ENCODE assay signal across 25 cellular contexts in the genomic region with DNA sequence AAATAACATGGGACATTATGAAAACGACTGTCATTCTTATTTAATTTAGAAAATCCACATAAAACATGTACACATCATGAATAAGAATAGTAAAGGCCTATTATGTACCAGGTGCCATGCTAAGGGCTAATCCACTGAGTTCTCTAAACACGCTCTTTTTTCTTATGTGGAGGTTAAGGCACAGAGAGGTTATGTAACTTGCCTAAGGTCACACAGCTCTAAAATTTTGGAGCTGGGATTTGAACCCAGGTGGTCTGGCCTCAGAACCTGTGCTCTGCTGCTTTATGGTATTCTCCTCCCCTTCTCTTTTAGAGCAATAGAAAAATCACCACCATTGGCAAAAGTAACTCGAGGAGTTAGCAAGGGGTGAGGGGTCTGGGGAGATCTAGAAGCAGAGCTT.
"Had no signal": no experiment of that assay in that cellular context is flagged by ENCODE, and none has a peak within 500 bp of the region (broad histone marks: within the 10 kb centered on the region; RNA-seq: fewer than 3 reads in every experiment).

No MANE protein-coding gene starts in this region.

- FAIRE-seq: TTC549 had no signal

- H3K9me3 ChIP-seq: colonic mucosa, SJSA1, SK-N-SH had no signal

- DNase-seq: activated CD4-positive, alpha-beta memory T cell treated with anti-CD3 and anti-CD28 coated beads, Interleukin-2, amount 10 ng/mL, durations not matched to agents 7 days and 5 days; activated CD8-positive, alpha-beta memory T cell treated with anti-CD3 and anti-CD28 coated beads, Interleukin-2, amount 50 U/mL, for 48 hours; activated effector memory CD4-positive, alpha-beta T cell treated with Interleukin-2 at 50 U/mL for 16 hours; activated naive CD4-positive, alpha-beta T cell treated with anti-CD3 and anti-CD28 coated beads, Interleukin-2, amount 10 ng/mL, durations not matched to agents 7 days and 5 days; aorta; colonic mucosa; KG1; NCI-H1105; NCI-H1417 treated with DMSO at 0.1 percent for 48 hours; NCI-H187 treated with DMSO at 0.1 percent for 48 hours; NCI-H2081; NCI-H345; NCI-H524 treated with DMSO at 0.1 percent for 48 hours; SHP77 treated with DMSO at 0.1 percent for 48 hours; SK-N-SH had no signal

- H3K36me3 Mint-ChIP-seq: activated CD8-positive, alpha-beta memory T cell treated with anti-CD3 and anti-CD28 coated beads, Interleukin-2, amount 10 ng/mL, durations not matched to agents 7 days and 5 days; activated naive CD4-positive, alpha-beta T cell treated with anti-CD3 and anti-CD28 coated beads, Interleukin-2, amount 10 ng/mL, durations not matched to agents 7 days and 5 days; activated naive CD8-positive, alpha-beta T cell; WTC11 had no signal

- H3K27me3 ChIP-seq: colonic mucosa, SJSA1 had no signal

- H3K27ac ChIP-seq: cardiac muscle cell, colonic mucosa, SJSA1 had no signal

- H3K27me3 Mint-ChIP-seq: activated CD4-positive, alpha-beta memory T cell treated with anti-CD3 and anti-CD28 coated beads, Interleukin-2, amount 10 ng/mL, durations not matched to agents 7 days and 5 days had no signal

- H3K9me3 Mint-ChIP-seq: activated CD4-positive, alpha-beta memory T cell treated with anti-CD3 and anti-CD28 coated beads, Interleukin-2, amount 10 ng/mL, durations not matched to agents 7 days and 5 days; activated naive CD4-positive, alpha-beta T cell treated with anti-CD3 and anti-CD28 coated beads, Interleukin-2, amount 10 ng/mL, durations not matched to agents 7 days and 5 days; activated naive CD8-positive, alpha-beta T cell treated with anti-CD3 and anti-CD28 coated beads, Interleukin-2, amount 50 U/mL, for 24 hours; central memory CD8-positive, alpha-beta T cell; WTC11 had no signal

- H3K9ac ChIP-seq: SK-N-SH had no signal

- H3K4me1 Mint-ChIP-seq: central memory CD8-positive, alpha-beta T cell had no signal

- H3K9me2 ChIP-seq: SK-N-SH had no signal

- H3K27ac Mint-ChIP-seq: activated CD4-positive, alpha-beta memory T cell treated with anti-CD3 and anti-CD28 coated beads, Interleukin-2, amount 10 ng/mL, durations not matched to agents 7 days and 5 days; activated CD4-positive, alpha-beta T cell treated with anti-CD3 and anti-CD28 coated beads for 36 hours; activated CD8-positive, alpha-beta memory T cell treated with anti-CD3 and anti-CD28 coated beads, Interleukin-2, amount 10 ng/mL, durations not matched to agents 7 days and 5 days; activated naive CD4-positive, alpha-beta T cell treated with anti-CD3 and anti-CD28 coated beads, Interleukin-2, amount 10 ng/mL, durations not matched to agents 7 days and 5 days; activated naive CD8-positive, alpha-beta T cell; activated naive CD8-positive, alpha-beta T cell treated with anti-CD3 and anti-CD28 coated beads, Interleukin-2, amount 50 U/mL, for 24 hours had no signal

- H3K4me2 ChIP-seq: SK-N-SH had no signal

- H3K36me3 ChIP-seq: cardiac muscle cell, colonic mucosa, SJSA1 had no signal

- H3K4me1 ChIP-seq: colonic mucosa, SJSA1 had no signal

- ATAC-seq: Panc1 had no signal

- H3K4me3 ChIP-seq: cardiac muscle cell, colonic mucosa, SJSA1 had no signal

- H3K4me3 Mint-ChIP-seq: activated CD4-positive, alpha-beta memory T cell treated with anti-CD3 and anti-CD28 coated beads, Interleukin-2, amount 10 ng/mL, durations not matched to agents 7 days and 5 days; activated CD4-positive, alpha-beta T cell treated with anti-CD3 and anti-CD28 coated beads for 36 hours; activated CD8-positive, alpha-beta memory T cell treated with anti-CD3 and anti-CD28 coated beads, Interleukin-2, amount 10 ng/mL, durations not matched to agents 7 days and 5 days; activated naive CD4-positive, alpha-beta T cell treated with anti-CD3 and anti-CD28 coated beads, Interleukin-2, amount 10 ng/mL, durations not matched to agents 7 days and 5 days; activated naive CD8-positive, alpha-beta T cell; activated naive CD8-positive, alpha-beta T cell treated with anti-CD3 and anti-CD28 coated beads, Interleukin-2, amount 50 U/mL, for 24 hours; central memory CD8-positive, alpha-beta T cell; WTC11 had no signal
